ENCODE assay signal across 28 cellular contexts in genomic region chr9:37179576-37179975, GRCh38.
"Had no signal": no experiment of that assay in that cellular context is flagged by ENCODE, and none has a peak within 500 bp of the region (broad histone marks: within the 10 kb centered on the region; RNA-seq: fewer than 3 reads in every experiment).

No MANE protein-coding gene starts in this region.

- H3K27ac ChIP-seq: esophagus muscularis mucosa, foreskin keratinocyte, gastroesophageal sphincter, heart left ventricle, hepatocyte, neural progenitor cell, prostate gland, right atrium auricular region, suprapubic skin, transverse colon, vagina had no signal

- H3K9ac ChIP-seq: neural progenitor cell had no signal

- H3K27me3 ChIP-seq: esophagus muscularis mucosa, foreskin keratinocyte, gastroesophageal sphincter, heart left ventricle, hepatocyte, neural progenitor cell, right atrium auricular region, suprapubic skin, transverse colon, vagina had no signal

- H3K27me3 Mint-ChIP-seq: dendritic cell treated with granulocyte-macrophage colony-stimulating factor and Interleukin-4, amounts not matched to agents 40 ng/mL and 50 ng/mL, for 4 days; memory B cell; naive B cell; natural killer cell treated with Interleukin-12 subunit alpha and Interleukin-12 subunit beta and Interleukin-15 and Interleukin-18, amount 100 ng/mL, for 72 hours; stimulated activated naive CD8-positive, alpha-beta T cell treated with anti-CD3 and anti-CD28 coated beads, Interleukin-15, amount 100 ng/mL, for 72 hours had no signal

- DNase-seq: effector CD8-positive, alpha-beta T cell; foreskin keratinocyte; heart left ventricle; kidney; mucosa of descending colon; naive B cell; stimulated activated CD4-positive, alpha-beta T cell treated with anti-CD3 and anti-CD28 coated beads, Interleukin-12 subunit alpha, Interleukin-12 subunit beta, amount 100 ng/mL, for 4 hours; stimulated activated CD4-positive, alpha-beta T cell treated with anti-CD3 and anti-CD28 coated beads, Interleukin-1b, Interleukin-23, amount 100 ng/mL, for 48 hours; stimulated activated CD4-positive, alpha-beta T cell treated with anti-CD3 and anti-CD28 coated beads, Interleukin-4, amount 100 ng/mL, for 1 hour; stimulated activated CD8-positive, alpha-beta memory T cell treated with anti-CD3 and anti-CD28 coated beads, Interleukin-4, amount 100 ng/mL, for 48 hours; stimulated activated naive CD4-positive, alpha-beta T cell; stimulated activated naive CD8-positive, alpha-beta T cell treated with anti-CD3 and anti-CD28 coated beads, Interleukin-15, amount 100 ng/mL, for 72 hours; transverse colon had no signal

- H3K4me3 Mint-ChIP-seq: dendritic cell treated with granulocyte-macrophage colony-stimulating factor and Interleukin-4, amounts not matched to agents 40 ng/mL and 50 ng/mL, for 4 days; memory B cell; natural killer cell treated with Interleukin-12 subunit alpha and Interleukin-12 subunit beta and Interleukin-15 and Interleukin-18, amount 100 ng/mL, for 72 hours; neural progenitor cell; stimulated activated naive CD8-positive, alpha-beta T cell treated with anti-CD3 and anti-CD28 coated beads, Interleukin-15, amount 100 ng/mL, for 72 hours had no signal

- H3K4me1 Mint-ChIP-seq: neural progenitor cell had no signal

- H3K4me3 ChIP-seq: esophagus muscularis mucosa, gastroesophageal sphincter, heart left ventricle, hepatocyte, lung, mucosa of descending colon, neural progenitor cell, prostate gland, right atrium auricular region, smooth muscle cell, suprapubic skin, transverse colon, vagina had no signal

- H3K36me3 ChIP-seq: esophagus muscularis mucosa, neural progenitor cell, prostate gland, right atrium auricular region, transverse colon, vagina had no signal

- H3K27ac Mint-ChIP-seq: dendritic cell treated with granulocyte-macrophage colony-stimulating factor and Interleukin-4, amounts not matched to agents 40 ng/mL and 50 ng/mL, for 4 days; memory B cell; natural killer cell treated with Interleukin-12 subunit alpha and Interleukin-12 subunit beta and Interleukin-15 and Interleukin-18, amount 100 ng/mL, for 72 hours; neural progenitor cell; stimulated activated naive CD8-positive, alpha-beta T cell treated with anti-CD3 and anti-CD28 coated beads, Interleukin-15, amount 100 ng/mL, for 72 hours had no signal

- H3K9me3 ChIP-seq: esophagus muscularis mucosa, gastroesophageal sphincter, mucosa of descending colon, prostate gland, right atrium auricular region, suprapubic skin, transverse colon, vagina had no signal

- ATAC-seq: foreskin keratinocyte; gastroesophageal sphincter; heart left ventricle; left lobe of liver; mucosa of descending colon; natural killer cell treated with Interleukin-12 subunit alpha and Interleukin-12 subunit beta and Interleukin-15 and Interleukin-18, amount 100 ng/mL, for 72 hours; sciatic nerve; stimulated activated naive CD8-positive, alpha-beta T cell treated with anti-CD3 and anti-CD28 coated beads, Interleukin-15, amount 100 ng/mL, for 72 hours had no signal

- H3K9me3 Mint-ChIP-seq: natural killer cell treated with Interleukin-12 subunit alpha and Interleukin-12 subunit beta and Interleukin-15 and Interleukin-18, amount 100 ng/mL, for 72 hours; neural progenitor cell had no signal

- H3K4me1 ChIP-seq: esophagus muscularis mucosa, foreskin keratinocyte, gastroesophageal sphincter, heart left ventricle, neural progenitor cell, prostate gland, right atrium auricular region, suprapubic skin, transverse colon, vagina had no signal
